Comparison of ENCODE assay signal across 1 cellular context in the genomic region with DNA sequence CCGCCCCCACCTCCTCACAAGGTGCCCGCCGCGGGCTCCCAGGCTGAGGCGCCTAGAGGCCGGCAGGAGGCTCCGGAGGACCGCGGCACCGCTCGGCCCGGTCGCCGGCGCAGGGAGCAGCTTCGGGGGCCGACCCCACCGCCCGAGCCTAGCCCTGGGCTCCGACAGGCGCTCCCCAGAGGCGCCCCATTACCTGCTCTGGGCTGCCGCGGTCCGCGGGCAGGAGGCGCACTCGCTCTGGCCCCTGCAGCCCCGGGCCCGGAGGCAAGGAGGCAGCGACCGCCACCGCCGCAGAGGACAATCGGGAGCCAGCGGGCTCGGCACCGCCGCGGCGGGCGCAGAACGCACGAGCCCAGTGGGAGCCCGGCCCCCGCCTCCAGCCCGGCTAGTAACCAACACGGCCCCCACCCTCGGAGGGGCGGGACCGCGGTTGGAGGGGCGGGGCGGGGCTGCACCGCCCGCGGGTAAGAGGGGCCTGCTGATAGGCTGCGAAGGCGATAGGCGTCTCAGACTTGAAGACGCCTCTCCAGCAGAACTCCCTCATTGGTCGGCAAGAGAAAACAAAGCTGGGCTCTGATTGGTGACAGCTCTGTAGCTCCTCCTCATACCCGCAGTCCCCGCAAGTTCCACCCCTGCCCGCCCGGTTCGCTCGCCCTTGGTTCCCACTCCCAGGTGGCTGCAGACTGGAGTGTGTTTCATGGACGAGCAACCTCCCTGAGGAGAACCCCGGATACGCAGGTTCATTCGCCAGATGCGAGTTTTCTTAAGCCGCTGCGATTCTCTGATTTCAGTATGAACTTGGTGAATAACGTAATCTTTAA.
TF ChIP-seq lines count a peak whose summit lies in the region.

MPP7 (minus strand) TSS at position 397 of the 821 bp plus-strand sequence. CDS start 64,460 bp downstream, outside the sequence.

TF ChIP-seq in HEK293, 187 proteins besides CTCF, POLR2A, EP300 and RAD21 (continued from another document):
- TF ChIP-seq, protein P1, sequence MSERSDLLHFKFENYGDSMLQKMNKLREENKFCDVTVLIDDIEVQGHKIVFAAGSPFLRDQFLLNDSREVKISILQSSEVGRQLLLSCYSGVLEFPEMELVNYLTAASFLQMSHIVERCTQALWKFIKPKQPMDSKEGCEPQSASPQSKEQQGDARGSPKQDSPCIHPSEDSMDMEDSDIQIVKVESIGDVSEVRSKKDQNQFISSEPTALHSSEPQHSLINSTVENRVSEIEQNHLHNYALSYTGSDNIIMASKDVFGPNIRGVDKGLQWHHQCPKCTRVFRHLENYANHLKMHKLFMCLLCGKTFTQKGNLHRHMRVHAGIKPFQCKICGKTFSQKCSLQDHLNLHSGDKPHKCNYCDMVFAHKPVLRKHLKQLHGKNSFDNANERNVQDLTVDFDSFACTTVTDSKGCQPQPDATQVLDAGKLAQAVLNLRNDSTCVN (tag by site-specific recombination; optimal IDR thresholded peaks at IDR 0.05): peak; percentile 91
- TF ChIP-seq ZSCAN23 (tag by site-specific recombination; IDR thresholded peaks at IDR 0.05) (no peak), ZIC2 (tag by site-specific recombination; IDR thresholded peaks at IDR 0.05) (peak; percentile 10; the same call in 1 of the 2 replicates), ZNF26 (tag by site-specific recombination; IDR thresholded peaks at IDR 0.05) (no peak), ZNF202 (tag by site-specific recombination; IDR thresholded peaks at IDR 0.05; ENCODE audit: borderline replicate concordance) (no peak), ZFHX2 (tag by site-specific recombination; conservative IDR thresholded peaks at IDR 0.05) (peak; percentile 63), ZBTB20 (tag by site-specific recombination; IDR thresholded peaks at IDR 0.05) (peak; percentile 92), ZNF214 (tag by site-specific recombination; IDR thresholded peaks at IDR 0.05; ENCODE audit: borderline replicate concordance) (no peak), ZNF423 (tag by site-specific recombination; IDR thresholded peaks at IDR 0.05) (no peak), ATF2 (tag by site-specific recombination; IDR thresholded peaks at IDR 0.05; ENCODE audit: low read depth) (no peak), ZNF341 (tag by site-specific recombination; IDR thresholded peaks at IDR 0.05; ENCODE audit: low read depth) (peak; percentile 65; the same call in 1 of the 2 replicates), KLF9 (tag by site-specific recombination; IDR thresholded peaks at IDR 0.05; ENCODE audit: low read depth) (peak; percentile 27; the same call in 1 of the 2 replicates), ZNF223 (tag by site-specific recombination; IDR thresholded peaks at IDR 0.05) (no peak), ZNF624 (tag by site-specific recombination; IDR thresholded peaks at IDR 0.05) (no peak), ZNF791 (tag by site-specific recombination; IDR thresholded peaks at IDR 0.05) (no peak), ZFP69B (tag by site-specific recombination; IDR thresholded peaks at IDR 0.05) (no peak), ZNF600 (tag by site-specific recombination; IDR thresholded peaks at IDR 0.05) (peak; percentile 78), GLI2 (tag by site-specific recombination; IDR thresholded peaks at IDR 0.05; ENCODE audit: borderline replicate concordance, low read depth) (no peak), ZNF221 (tag by site-specific recombination; IDR thresholded peaks at IDR 0.05; ENCODE audit: borderline replicate concordance) (no peak), ZNF501 (tag by site-specific recombination; IDR thresholded peaks at IDR 0.05) (no peak), ZNF391 (tag by site-specific recombination; IDR thresholded peaks at IDR 0.05; ENCODE audit: borderline replicate concordance, low read depth) (no peak), ZNF248 (tag by site-specific recombination; IDR thresholded peaks at IDR 0.05) (no peak), GLI4 (tag by site-specific recombination; IDR thresholded peaks at IDR 0.05) (no peak), ZNF610 (tag by site-specific recombination; IDR thresholded peaks at IDR 0.05; ENCODE audit: borderline replicate concordance) (no peak), IKZF3 (tag by site-specific recombination; IDR thresholded peaks at IDR 0.05) (peak; percentile 75), BCL11B (tag by site-specific recombination; IDR thresholded peaks at IDR 0.05; ENCODE audit: low read depth) (no peak), ZNF654 (tag by site-specific recombination; IDR thresholded peaks at IDR 0.05; ENCODE audit: low read depth) (no peak)
- TF ChIP-seq, protein P2, sequence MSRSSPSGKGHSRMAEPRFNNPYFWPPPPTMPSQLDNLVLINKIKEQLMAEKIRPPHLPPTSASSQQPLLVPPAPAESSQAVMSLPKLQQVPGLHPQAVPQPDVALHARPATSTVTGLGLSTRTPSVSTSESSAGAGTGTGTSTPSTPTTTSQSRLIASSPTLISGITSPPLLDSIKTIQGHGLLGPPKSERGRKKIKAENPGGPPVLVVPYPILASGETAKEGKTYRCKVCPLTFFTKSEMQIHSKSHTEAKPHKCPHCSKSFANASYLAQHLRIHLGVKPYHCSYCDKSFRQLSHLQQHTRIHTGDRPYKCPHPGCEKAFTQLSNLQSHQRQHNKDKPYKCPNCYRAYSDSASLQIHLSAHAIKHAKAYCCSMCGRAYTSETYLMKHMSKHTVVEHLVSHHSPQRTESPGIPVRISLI (tag by site-specific recombination; IDR thresholded peaks at IDR 0.05): no peak
- TF ChIP-seq, protein P3, sequence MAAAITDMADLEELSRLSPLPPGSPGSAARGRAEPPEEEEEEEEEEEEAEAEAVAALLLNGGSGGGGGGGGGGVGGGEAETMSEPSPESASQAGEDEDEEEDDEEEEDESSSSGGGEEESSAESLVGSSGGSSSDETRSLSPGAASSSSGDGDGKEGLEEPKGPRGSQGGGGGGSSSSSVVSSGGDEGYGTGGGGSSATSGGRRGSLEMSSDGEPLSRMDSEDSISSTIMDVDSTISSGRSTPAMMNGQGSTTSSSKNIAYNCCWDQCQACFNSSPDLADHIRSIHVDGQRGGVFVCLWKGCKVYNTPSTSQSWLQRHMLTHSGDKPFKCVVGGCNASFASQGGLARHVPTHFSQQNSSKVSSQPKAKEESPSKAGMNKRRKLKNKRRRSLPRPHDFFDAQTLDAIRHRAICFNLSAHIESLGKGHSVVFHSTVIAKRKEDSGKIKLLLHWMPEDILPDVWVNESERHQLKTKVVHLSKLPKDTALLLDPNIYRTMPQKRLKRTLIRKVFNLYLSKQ (tag by site-specific recombination; IDR thresholded peaks at IDR 0.05; ENCODE audit: borderline replicate concordance): no peak
- TF ChIP-seq, protein P4, sequence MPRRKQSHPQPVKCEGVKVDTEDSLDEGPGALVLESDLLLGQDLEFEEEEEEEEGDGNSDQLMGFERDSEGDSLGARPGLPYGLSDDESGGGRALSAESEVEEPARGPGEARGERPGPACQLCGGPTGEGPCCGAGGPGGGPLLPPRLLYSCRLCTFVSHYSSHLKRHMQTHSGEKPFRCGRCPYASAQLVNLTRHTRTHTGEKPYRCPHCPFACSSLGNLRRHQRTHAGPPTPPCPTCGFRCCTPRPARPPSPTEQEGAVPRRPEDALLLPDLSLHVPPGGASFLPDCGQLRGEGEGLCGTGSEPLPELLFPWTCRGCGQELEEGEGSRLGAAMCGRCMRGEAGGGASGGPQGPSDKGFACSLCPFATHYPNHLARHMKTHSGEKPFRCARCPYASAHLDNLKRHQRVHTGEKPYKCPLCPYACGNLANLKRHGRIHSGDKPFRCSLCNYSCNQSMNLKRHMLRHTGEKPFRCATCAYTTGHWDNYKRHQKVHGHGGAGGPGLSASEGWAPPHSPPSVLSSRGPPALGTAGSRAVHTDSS (tag by site-specific recombination; IDR thresholded peaks at IDR 0.05): no peak; the same call in 1 of the 2 replicates
